Comparison of ENCODE assay signal across 13 cellular contexts in genomic region chr2:31083204-31083993, GRCh38.
DNase-seq lines count a peak whose midpoint lies in the region; ATAC-seq, FAIRE-seq and TF ChIP-seq lines count a peak whose summit lies in the region.
"Had no signal": no experiment of that assay in that cellular context is flagged by ENCODE, and none has a peak within 500 bp of the region (broad histone marks: within the 10 kb centered on the region; RNA-seq: fewer than 3 reads in every experiment).

No MANE protein-coding gene starts in this region.

- H3K9me3 Mint-ChIP-seq in nephron, result peaks cover 8% of the 10 kb centered on the region

- ATAC-seq in GM18909 (IDR thresholded peaks at IDR 0.05; ENCODE audit: poor library complexity, unreplicated experiment) (no peak), GM21360 (IDR thresholded peaks at IDR 0.05; ENCODE audit: unreplicated experiment) (no peak)
- ATAC-seq: Panc1 had no signal

- peaks cover 3% of the 10 kb centered on the region for H3K36me3 Mint-ChIP-seq in nephron (ENCODE audit: low read depth)

- peak overlapping the region in 2 of 3 experiments; percentile 36 to 39 for H3K4me3 Mint-ChIP-seq in nephron

- DNase-seq in ACHN (peak; percentile 94), RCC 7860 (ENCODE audit: low spot score) (peak; percentile 89), kidney glomerular epithelial cell (lab: John Stamatoyannopoulos, UW) (peak; percentile 95)
- DNase-seq in effector CD4-positive, alpha-beta T cell, result no peak
- DNase-seq in activated CD4-positive, alpha-beta T cell treated with anti-CD3 and anti-CD28 coated beads, Interleukin-2, amount 50 U/mL, for 4 hours, result no peak
- DNase-seq: C1 segment of cervical spinal cord, HCEC 1CT, NCI-H1092 treated with DMSO at 0.1 percent for 48 hours, Right ventricle myocardium superior had no signal

- no peak for TF ChIP-seq CTCF in nephron (IDR thresholded peaks at IDR 0.05; ENCODE audit: unreplicated experiment in 3 of 3)

- peaks cover 31% of the 10 kb centered on the region for H3K27me3 Mint-ChIP-seq in nephron (ENCODE audit: low read depth)

- in situ Hi-C loops in ACHN (cut with HindIII; ENCODE audit: low pct_ligation_motif_present, low pct_unique_long_range_greater_than_20kb, low sequenced_read_pairs), result no loop called here

- peaks cover 12% of the 10 kb centered on the region for H3K4me1 Mint-ChIP-seq in nephron

- peak; percentile 97 for FAIRE-seq in RCC 7860 (lab: Jason Lieb, UNC)

- peak overlapping the region; percentile 93 to 94 (median 93) for H3K27ac Mint-ChIP-seq in nephron

Comparison
In these comparisons a context has a peak if more than half of its experiments do, and no peak if none do; other contexts are left out.
1. DNase-seq: peak in ACHN (single experiment), RCC 7860 (single experiment) and kidney glomerular epithelial cell (single experiment); none in effector CD4-positive, alpha-beta T cell (single experiment) and activated CD4-positive, alpha-beta T cell treated with anti-CD3 and anti-CD28 coated beads, Interleukin-2, amount 50 U/mL, for 4 hours (0 of 2).